ENCODE assay signal across 27 cellular contexts in genomic region chr9:5040730-5041389, GRCh38.
"Had no signal": no experiment of that assay in that cellular context is flagged by ENCODE, and none has a peak within 500 bp of the region (broad histone marks: within the 10 kb centered on the region; RNA-seq: fewer than 3 reads in every experiment).

No MANE protein-coding gene starts in this region.

- H3K27me3 Mint-ChIP-seq: activated CD4-positive, alpha-beta memory T cell treated with anti-CD3 and anti-CD28 coated beads, Interleukin-2, amount 10 ng/mL, durations not matched to agents 7 days and 5 days; activated CD4-positive, alpha-beta T cell treated with anti-CD3 and anti-CD28 coated beads, Interleukin-2, amount 10 ng/mL, durations not matched to agents 7 days and 5 days; activated naive CD8-positive, alpha-beta T cell; effector memory CD8-positive, alpha-beta T cell; naive B cell; T-helper 17 cell had no signal

- H3K9ac ChIP-seq: SK-N-SH had no signal

- H3K27ac Mint-ChIP-seq: activated CD4-positive, alpha-beta memory T cell treated with anti-CD3 and anti-CD28 coated beads, Interleukin-2, amount 10 ng/mL, durations not matched to agents 7 days and 5 days; activated CD4-positive, alpha-beta T cell treated with anti-CD3 and anti-CD28 coated beads, Interleukin-2, amount 10 ng/mL, durations not matched to agents 7 days and 5 days; activated naive CD8-positive, alpha-beta T cell; activated T-helper 2 cell treated with anti-CD3 and anti-CD28 coated beads, Interferon-gamma antibody, Interleukin-2, Interleukin-4, amounts not matched to agents 10 μg/mL and 5 μg/mL and 100 μg/mL, durations not matched to agents 14 hours and 24 hours and 36 hours; effector memory CD8-positive, alpha-beta T cell; mesothelial cell of epicardium; nephron progenitor cell; T-helper 17 cell had no signal

- H3K27me3 ChIP-seq: ovary, upper lobe of left lung had no signal

- H3K9me3 Mint-ChIP-seq: effector memory CD8-positive, alpha-beta T cell had no signal

- H3K4me1 ChIP-seq: prostate gland, upper lobe of left lung had no signal

- H3K4me3 Mint-ChIP-seq: activated CD4-positive, alpha-beta memory T cell treated with anti-CD3 and anti-CD28 coated beads, Interleukin-2, amount 10 ng/mL, durations not matched to agents 7 days and 5 days; activated CD4-positive, alpha-beta T cell treated with anti-CD3 and anti-CD28 coated beads, Interleukin-2, amount 10 ng/mL, durations not matched to agents 7 days and 5 days; activated naive CD8-positive, alpha-beta T cell; effector memory CD8-positive, alpha-beta T cell; mesothelial cell of epicardium; naive B cell; nephron progenitor cell; T-helper 17 cell had no signal

- DNase-seq: activated CD4-positive, alpha-beta memory T cell treated with anti-CD3 and anti-CD28 coated beads, Interleukin-2, amount 10 ng/mL, durations not matched to agents 7 days and 5 days; activated CD4-positive, alpha-beta T cell treated with anti-CD3 and anti-CD28 coated beads for 1 hour; activated CD4-positive, alpha-beta T cell treated with anti-CD3 and anti-CD28 coated beads, Interleukin-2, amount 10 ng/mL, durations not matched to agents 7 days and 5 days; activated T-cell treated with anti-CD3 and anti-CD28 coated beads, Interleukin-2, amount 50 U/mL, for 48 hours; anterior cingulate cortex; cerebellar nuclear complex; cortex of kidney; effector memory CD8-positive, alpha-beta T cell; head of caudate nucleus; kidney glomerular epithelial cell; left ventricle myocardium inferior; mammary epithelial cell; naive B cell; nephron progenitor cell; retina; stimulated activated CD4-positive, alpha-beta T cell treated with anti-CD3 and anti-CD28 coated beads, Interleukin-15, amount 100 ng/mL, for 24 hours; stimulated activated CD4-positive, alpha-beta T cell treated with anti-CD3 and anti-CD28 coated beads, Interleukin-2, amount 100 ng/mL, for 24 hours; stimulated activated naive CD4-positive, alpha-beta T cell treated with Interleukin-2 at 50 U/mL for 16 hours; T-helper 17 cell had no signal

- ATAC-seq: effector memory CD8-positive, alpha-beta T cell; T-helper 17 cell had no signal

- H3K36me3 ChIP-seq: ovary, prostate gland had no signal

- H3K27ac ChIP-seq: left ventricle myocardium inferior, ovary, prostate gland, upper lobe of left lung had no signal

- H3K4me3 ChIP-seq: left ventricle myocardium inferior, ovary, prostate gland, smooth muscle cell, upper lobe of left lung had no signal

- H3K9me3 ChIP-seq: prostate gland, SK-N-SH had no signal

- H3K4me1 Mint-ChIP-seq: mesothelial cell of epicardium, nephron progenitor cell, T-helper 17 cell had no signal
